In genomic region chr22:27008454-27008853, GRCh38 we compare ENCODE assay signal across 23 cellular contexts.
DNase-seq lines count a peak whose midpoint lies in the region; ATAC-seq, FAIRE-seq and TF ChIP-seq lines count a peak whose summit lies in the region.
"Had no signal": no experiment of that assay in that cellular context is flagged by ENCODE, and none has a peak within 500 bp of the region (broad histone marks: within the 10 kb centered on the region; RNA-seq: fewer than 3 reads in every experiment).

No MANE protein-coding gene starts in this region.

- in situ Hi-C loops in HepG2 (cut with HindIII; ENCODE audit: extremely low pct_ligation_motif_present, low pct_unique_long_range_greater_than_20kb), result no loop called here

- no peak overlapping the region for H3K9ac ChIP-seq in HepG2 (ENCODE audit: insufficient read depth, low read depth, low read length)
- H3K9ac ChIP-seq: BLaER1, GM23248 had no signal

- no peaks in the 10 kb centered on the region for H3K9me3 ChIP-seq in HepG2 (ENCODE audit: low read length)
- no peaks in the 10 kb centered on the region for H3K9me3 ChIP-seq in right lobe of liver
- H3K9me3 ChIP-seq: BLaER1 had no signal

- H3K4me2 ChIP-seq in HepG2 (ENCODE audit: low read depth, low read length), result no peak overlapping the region
- H3K4me2 ChIP-seq: BLaER1 had no signal

- no peak overlapping the region for H3K4me3 Mint-ChIP-seq in CD14-positive monocyte
- H3K4me3 Mint-ChIP-seq: B cell; CD4-positive, alpha-beta T cell; CD8-positive, alpha-beta memory T cell; H9 had no signal

- TF ChIP-seq CTCF in HepG2 (CRISPR knock-in tag; IDR thresholded peaks at IDR 0.05), result no peak
- TF ChIP-seq CTCF in right lobe of liver (IDR thresholded peaks at IDR 0.05), result no peak
- no peak for TF ChIP-seq CTCF in bronchial epithelial cell (IDR thresholded peaks at IDR 0.05; ENCODE audit: insufficient read depth, low read length, severe bottlenecking)
- TF ChIP-seq CTCF in CD14-positive monocyte (IDR thresholded peaks at IDR 0.05), result no peak

- intact Hi-C loops in HepG2 (cut with micrococcal nuclease; ENCODE audit: unreplicated experiment), result no loop called here
- intact Hi-C loops in right lobe of liver (cut with DNase I), result no loop called here
- intact Hi-C loops in CD14-positive monocyte (cut with micrococcal nuclease), result no loop called here

- H2AFZ ChIP-seq in HepG2 (ENCODE audit: low read length), result no peak overlapping the region
- H2AFZ ChIP-seq: GM23248 had no signal

- no peak for DNase-seq in HepG2 (ENCODE audit: low spot score)
- no peak for DNase-seq in right lobe of liver
- no peak for DNase-seq in bronchial epithelial cell (ENCODE audit: low read depth)
- no peak for DNase-seq in urothelium cell line (ENCODE audit: low spot score)
- no peak for DNase-seq in CD14-positive monocyte (ENCODE audit: low spot score)
- DNase-seq in NCI-H2171 (lab: John Stamatoyannopoulos, UW), result no peak
- DNase-seq: CD4-positive, alpha-beta T cell; CD8-positive, alpha-beta memory T cell; DMS 273 treated with DMSO at 0.1 percent for 48 hours; DMS79; EL; GDM1; GM23248; H9 had no signal

- no peak for ATAC-seq in HepG2
- ATAC-seq in right lobe of liver, result no peak
- ATAC-seq: GM12878, HCT116 had no signal

- H4K20me1 ChIP-seq in HepG2 (ENCODE audit: insufficient read depth, low read length), result no peaks in the 10 kb centered on the region
- H4K20me1 ChIP-seq: BLaER1 had no signal

- peaks cover 0 to under 1% of the 10 kb centered on the region in 2 experiments; a peak in 1 of 5 replicates for H3K27me3 ChIP-seq in HepG2 (ENCODE audit: control insufficient read depth in 1 of 2, insufficient read depth in 2 of 2, low read length in 2 of 2)
- H3K27me3 ChIP-seq in right lobe of liver, result no peaks in the 10 kb centered on the region
- no peaks in the 10 kb centered on the region for H3K27me3 ChIP-seq in bronchial epithelial cell (ENCODE audit: control insufficient read depth, insufficient read depth, low read length)
- H3K27me3 ChIP-seq: BLaER1 had no signal

- no peaks in the 10 kb centered on the region for H3K4me1 ChIP-seq in HepG2 (ENCODE audit: insufficient read depth, low read length)
- no peaks in the 10 kb centered on the region for H3K4me1 ChIP-seq in right lobe of liver
- H3K4me1 ChIP-seq: BLaER1 had no signal

- POLR2A ChIA-PET in HepG2 (lab: Yijun Ruan, JAX), result no interaction called here

- FAIRE-seq in HepG2 (lab: Jason Lieb, UNC) (no peak), bronchial epithelial cell (lab: Jason Lieb, UNC) (peak; percentile 40), urothelium cell line (lab: Jason Lieb, UNC) (peak; percentile 100)
- FAIRE-seq: A204.1, D721Med, GM12878, GM19239 had no signal

- H3K4me3 ChIP-seq in HepG2 (replicated peaks in 1 of 3; ENCODE audit: insufficient read depth in 1 of 3, low read depth in 2 of 3, low read length in 3 of 3), result no peak overlapping the region
- no peak overlapping the region for H3K4me3 ChIP-seq in right lobe of liver
- no peak overlapping the region for H3K4me3 ChIP-seq in bronchial epithelial cell (ENCODE audit: low read depth, low read length)
- H3K4me3 ChIP-seq: BLaER1, GM12878, GM23248 had no signal

- TF ChIP-seq POLR2A in HepG2 (IDR thresholded peaks at IDR 0.05; ENCODE audit: insufficient read depth in 1 of 2, low read depth in 2 of 2, low read length in 2 of 2) (no peak), right lobe of liver (IDR thresholded peaks at IDR 0.05) (no peak)

- no peak overlapping the region for H3K27ac Mint-ChIP-seq in CD14-positive monocyte
- H3K27ac Mint-ChIP-seq: B cell; CD4-positive, alpha-beta T cell; CD8-positive, alpha-beta memory T cell; H9 had no signal

- no peaks in the 10 kb centered on the region for H3K36me3 Mint-ChIP-seq in CD14-positive monocyte
- H3K36me3 Mint-ChIP-seq: CD8-positive, alpha-beta memory T cell had no signal

- no peak overlapping the region for H3K27ac ChIP-seq in HepG2 (ENCODE audit: extremely low read length, insufficient read depth, low read length)
- no peak overlapping the region for H3K27ac ChIP-seq in right lobe of liver
- H3K27ac ChIP-seq: 22Rv1, BLaER1, C4-2B, GM23248 had no signal

- 5% methylated on average over 1 of the region's 1 CpG for WGBS in HepG2 (ENCODE audit: low lambda C conversion rate)
- WGBS in right lobe of liver (ENCODE audit: insufficient coverage, low coverage, low lambda C conversion rate, missing lambda C conversion rate), result 68% methylated on average over 1 of the region's 1 CpG

- H3K9me3 Mint-ChIP-seq in CD14-positive monocyte, result peaks cover 0 to 4% (median 0%) of the 10 kb centered on the region in 7 donors
- H3K9me3 Mint-ChIP-seq: CD4-positive, alpha-beta T cell; CD8-positive, alpha-beta memory T cell; H9 had no signal

- TF ChIP-seq EP300 in HepG2 (IDR thresholded peaks at IDR 0.05; ENCODE audit: low read depth in 2 of 2, low read length in 2 of 2) (no peak), HepG2 (CRISPR knock-in tag; IDR thresholded peaks at IDR 0.05; ENCODE audit: borderline replicate concordance) (no peak)

- peaks cover 2 to 6% (median 4%) of the 10 kb centered on the region in 3 donors for H3K27me3 Mint-ChIP-seq in CD14-positive monocyte (ENCODE audit: low read depth in 3 of 3)

- CTCF ChIA-PET in HepG2 (lab: Yijun Ruan, JAX; ENCODE audit: low intra/inter-chr PET ratio, low total read pairs), result no interaction called here

- H3K4me1 Mint-ChIP-seq in CD14-positive monocyte, result no peaks in the 10 kb centered on the region
- H3K4me1 Mint-ChIP-seq: B cell; CD8-positive, alpha-beta memory T cell had no signal

- BruUV-seq in HepG2 (replicated peaks; lab: Mats Ljungman, UMichigan), result no TSS peak

- no peak for TF ChIP-seq RAD21 in HepG2 (CRISPR knock-in tag; IDR thresholded peaks at IDR 0.05)

- no peaks in the 10 kb centered on the region for H3K36me3 ChIP-seq in HepG2 (replicated peaks in 1 of 2; ENCODE audit: control insufficient read depth in 1 of 2, insufficient read depth in 2 of 2, low read length in 2 of 2)
- no peaks in the 10 kb centered on the region for H3K36me3 ChIP-seq in right lobe of liver
- H3K36me3 ChIP-seq in bronchial epithelial cell (ENCODE audit: control insufficient read depth, insufficient read depth, low read length), result no peaks in the 10 kb centered on the region
- H3K36me3 ChIP-seq: BLaER1 had no signal

- no peaks in the 10 kb centered on the region for H3K79me2 ChIP-seq in HepG2 (ENCODE audit: insufficient read depth, low read length)

TF ChIP-seq in HepG2, 621 proteins besides CTCF, POLR2A, EP300 and RAD21 (continues in another document):
- TF ChIP-seq FOXA1 (IDR thresholded peaks at IDR 0.05) (peak; percentile 32; the same call in 1 of the 2 replicates), FOXA1 (CRISPR knock-in tag; IDR thresholded peaks at IDR 0.05) (no peak), ATF7 (IDR thresholded peaks at IDR 0.05) (peak; percentile 55; the same call in 1 of the 2 replicates), ATF7 (CRISPR knock-in tag; IDR thresholded peaks at IDR 0.05) (no peak), MTF1 (CRISPR knock-in tag; IDR thresholded peaks at IDR 0.05) (no peak), FOXP1 (IDR thresholded peaks at IDR 0.05) (0 out of 2 replicates have a peak, but pooled peaks have one; percentile 37), FOXP1 (CRISPR knock-in tag; IDR thresholded peaks at IDR 0.05) (no peak), MNT (IDR thresholded peaks at IDR 0.05) (0 out of 2 replicates have a peak, but pooled peaks have one; percentile 13), PHB2 (IDR thresholded peaks at IDR 0.05; ENCODE audit: partially characterized antibody) (peak; percentile 66), CREB1 (IDR thresholded peaks at IDR 0.05) (peak; percentile 98), CREB1 (CRISPR knock-in tag; IDR thresholded peaks at IDR 0.05) (no peak)
- TF ChIP-seq, protein P1, sequence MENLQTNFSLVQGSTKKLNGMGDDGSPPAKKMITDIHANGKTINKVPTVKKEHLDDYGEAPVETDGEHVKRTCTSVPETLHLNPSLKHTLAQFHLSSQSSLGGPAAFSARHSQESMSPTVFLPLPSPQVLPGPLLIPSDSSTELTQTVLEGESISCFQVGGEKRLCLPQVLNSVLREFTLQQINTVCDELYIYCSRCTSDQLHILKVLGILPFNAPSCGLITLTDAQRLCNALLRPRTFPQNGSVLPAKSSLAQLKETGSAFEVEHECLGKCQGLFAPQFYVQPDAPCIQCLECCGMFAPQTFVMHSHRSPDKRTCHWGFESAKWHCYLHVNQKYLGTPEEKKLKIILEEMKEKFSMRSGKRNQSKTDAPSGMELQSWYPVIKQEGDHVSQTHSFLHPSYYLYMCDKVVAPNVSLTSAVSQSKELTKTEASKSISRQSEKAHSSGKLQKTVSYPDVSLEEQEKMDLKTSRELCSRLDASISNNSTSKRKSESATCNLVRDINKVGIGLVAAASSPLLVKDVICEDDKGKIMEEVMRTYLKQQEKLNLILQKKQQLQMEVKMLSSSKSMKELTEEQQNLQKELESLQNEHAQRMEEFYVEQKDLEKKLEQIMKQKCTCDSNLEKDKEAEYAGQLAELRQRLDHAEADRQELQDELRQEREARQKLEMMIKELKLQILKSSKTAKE (CRISPR knock-in tag; IDR thresholded peaks at IDR 0.05; ENCODE audit: borderline replicate concordance), result no peak
- TF ChIP-seq, protein P2, sequence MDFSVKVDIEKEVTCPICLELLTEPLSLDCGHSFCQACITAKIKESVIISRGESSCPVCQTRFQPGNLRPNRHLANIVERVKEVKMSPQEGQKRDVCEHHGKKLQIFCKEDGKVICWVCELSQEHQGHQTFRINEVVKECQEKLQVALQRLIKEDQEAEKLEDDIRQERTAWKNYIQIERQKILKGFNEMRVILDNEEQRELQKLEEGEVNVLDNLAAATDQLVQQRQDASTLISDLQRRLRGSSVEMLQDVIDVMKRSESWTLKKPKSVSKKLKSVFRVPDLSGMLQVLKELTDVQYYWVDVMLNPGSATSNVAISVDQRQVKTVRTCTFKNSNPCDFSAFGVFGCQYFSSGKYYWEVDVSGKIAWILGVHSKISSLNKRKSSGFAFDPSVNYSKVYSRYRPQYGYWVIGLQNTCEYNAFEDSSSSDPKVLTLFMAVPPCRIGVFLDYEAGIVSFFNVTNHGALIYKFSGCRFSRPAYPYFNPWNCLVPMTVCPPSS (IDR thresholded peaks at IDR 0.05), result 0 out of 2 replicates have a peak, but pooled peaks have one; percentile 55
